Comparison of ENCODE assay signal across 2 cellular contexts in genomic region chr13:25380082-25380481, GRCh38.
TF ChIP-seq lines count a peak whose summit lies in the region.

No MANE protein-coding gene starts in this region.

TF ChIP-seq in GM23338, 12 proteins besides CTCF, POLR2A, EP300 and RAD21:
- TF ChIP-seq ZNF114 (CRISPR knock-in tag; IDR thresholded peaks at IDR 0.05) (no peak), JUNB (IDR thresholded peaks at IDR 0.05; ENCODE audit: unreplicated experiment) (no peak), EZH2 (IDR thresholded peaks at IDR 0.05; ENCODE audit: low read depth, unreplicated experiment) (no peak), STAT1 (IDR thresholded peaks at IDR 0.05; ENCODE audit: unreplicated experiment) (no peak), NANOG (IDR thresholded peaks at IDR 0.05; ENCODE audit: borderline replicate concordance) (no peak), POLR2AphosphoS5 (IDR thresholded peaks at IDR 0.05; ENCODE audit: low read depth) (no peak)
- TF ChIP-seq, protein P1, sequence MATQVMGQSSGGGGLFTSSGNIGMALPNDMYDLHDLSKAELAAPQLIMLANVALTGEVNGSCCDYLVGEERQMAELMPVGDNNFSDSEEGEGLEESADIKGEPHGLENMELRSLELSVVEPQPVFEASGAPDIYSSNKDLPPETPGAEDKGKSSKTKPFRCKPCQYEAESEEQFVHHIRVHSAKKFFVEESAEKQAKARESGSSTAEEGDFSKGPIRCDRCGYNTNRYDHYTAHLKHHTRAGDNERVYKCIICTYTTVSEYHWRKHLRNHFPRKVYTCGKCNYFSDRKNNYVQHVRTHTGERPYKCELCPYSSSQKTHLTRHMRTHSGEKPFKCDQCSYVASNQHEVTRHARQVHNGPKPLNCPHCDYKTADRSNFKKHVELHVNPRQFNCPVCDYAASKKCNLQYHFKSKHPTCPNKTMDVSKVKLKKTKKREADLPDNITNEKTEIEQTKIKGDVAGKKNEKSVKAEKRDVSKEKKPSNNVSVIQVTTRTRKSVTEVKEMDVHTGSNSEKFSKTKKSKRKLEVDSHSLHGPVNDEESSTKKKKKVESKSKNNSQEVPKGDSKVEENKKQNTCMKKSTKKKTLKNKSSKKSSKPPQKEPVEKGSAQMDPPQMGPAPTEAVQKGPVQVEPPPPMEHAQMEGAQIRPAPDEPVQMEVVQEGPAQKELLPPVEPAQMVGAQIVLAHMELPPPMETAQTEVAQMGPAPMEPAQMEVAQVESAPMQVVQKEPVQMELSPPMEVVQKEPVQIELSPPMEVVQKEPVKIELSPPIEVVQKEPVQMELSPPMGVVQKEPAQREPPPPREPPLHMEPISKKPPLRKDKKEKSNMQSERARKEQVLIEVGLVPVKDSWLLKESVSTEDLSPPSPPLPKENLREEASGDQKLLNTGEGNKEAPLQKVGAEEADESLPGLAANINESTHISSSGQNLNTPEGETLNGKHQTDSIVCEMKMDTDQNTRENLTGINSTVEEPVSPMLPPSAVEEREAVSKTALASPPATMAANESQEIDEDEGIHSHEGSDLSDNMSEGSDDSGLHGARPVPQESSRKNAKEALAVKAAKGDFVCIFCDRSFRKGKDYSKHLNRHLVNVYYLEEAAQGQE (IDR thresholded peaks at IDR 0.05; ENCODE audit: unreplicated experiment), result no peak
- TF ChIP-seq, protein P2, sequence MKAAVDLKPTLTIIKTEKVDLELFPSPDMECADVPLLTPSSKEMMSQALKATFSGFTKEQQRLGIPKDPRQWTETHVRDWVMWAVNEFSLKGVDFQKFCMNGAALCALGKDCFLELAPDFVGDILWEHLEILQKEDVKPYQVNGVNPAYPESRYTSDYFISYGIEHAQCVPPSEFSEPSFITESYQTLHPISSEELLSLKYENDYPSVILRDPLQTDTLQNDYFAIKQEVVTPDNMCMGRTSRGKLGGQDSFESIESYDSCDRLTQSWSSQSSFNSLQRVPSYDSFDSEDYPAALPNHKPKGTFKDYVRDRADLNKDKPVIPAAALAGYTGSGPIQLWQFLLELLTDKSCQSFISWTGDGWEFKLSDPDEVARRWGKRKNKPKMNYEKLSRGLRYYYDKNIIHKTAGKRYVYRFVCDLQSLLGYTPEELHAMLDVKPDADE (IDR thresholded peaks at IDR 0.05), result no peak
TF ChIP-seq in GM23338: peak in this region for 0.

TF ChIP-seq in H1, 55 proteins besides CTCF, POLR2A, EP300 and RAD21 (continued from another document):
- peak; percentile 27; the same call in 1 of the 2 replicates for TF ChIP-seq BACH1 (IDR thresholded peaks at IDR 0.05; ENCODE audit: low read length)
- TF ChIP-seq JUND (IDR thresholded peaks at IDR 0.05; ENCODE audit: low read length), result no peak
